33 cellular contexts compared by ENCODE assay signal in the genomic region with DNA sequence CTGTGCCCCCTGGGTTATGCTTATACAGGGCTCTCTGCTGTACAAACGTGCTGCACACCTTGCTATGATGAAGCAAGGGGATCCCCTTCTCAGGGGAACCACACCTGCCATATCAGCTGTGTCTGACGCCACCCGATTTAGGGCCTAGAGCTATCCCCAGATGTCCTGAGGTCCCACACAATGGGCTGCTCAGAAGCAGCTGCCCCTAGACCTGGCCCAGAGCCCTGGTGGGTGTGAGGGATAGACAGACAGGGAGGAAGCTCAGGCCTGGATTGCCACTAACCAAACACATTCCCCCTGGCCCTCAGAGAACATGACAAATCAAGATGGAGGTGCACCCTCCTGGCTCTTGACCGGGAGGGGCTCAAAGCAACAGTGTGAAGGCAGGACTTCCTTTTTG. TPM values are rescaled to one million over a fixed set of nuclear protein-coding genes. Genes with fewer than 3 reads are reported as not detected.
"Had no signal": no experiment of that assay in that cellular context is flagged by ENCODE, and none has a peak within 500 bp of the region (broad histone marks: within the 10 kb centered on the region; RNA-seq: fewer than 3 reads in every experiment).

No MANE protein-coding gene starts in this region.

- ATAC-seq: activated CD8-positive, alpha-beta T cell treated with anti-CD3 and anti-CD28 coated beads for 36 hours; Right ventricle myocardium inferior had no signal

- H3K36me3 ChIP-seq: ascending aorta, breast epithelium, WERI-Rb-1 had no signal

- H3K9me3 ChIP-seq: ascending aorta, breast epithelium had no signal

- H3K27ac ChIP-seq: ascending aorta, KMS-11, PC-9, RWPE1, WERI-Rb-1 had no signal

- DNase-seq: activated CD4-positive, alpha-beta T cell treated with anti-CD3 and anti-CD28 coated beads, Interleukin-2, amount 10 ng/mL, durations not matched to agents 24 days and 14 days; activated CD4-positive, alpha-beta T cell treated with anti-CD3 and anti-CD28 coated beads, Interleukin-2, amount 50 U/mL, for 4 hours; activated CD8-positive, alpha-beta T cell treated with anti-CD3 and anti-CD28 coated beads for 36 hours; activated gamma-delta T cell; activated naive CD4-positive, alpha-beta T cell treated with Interleukin-2 at 50 U/mL for 16 hours; activated naive CD8-positive, alpha-beta T cell treated with anti-CD3 and anti-CD28 coated beads, Interleukin-2, amount 10 ng/mL, durations not matched to agents 7 days and 5 days; activated T-cell treated with anti-CD3 and anti-CD28 coated beads, Interleukin-2, amount 50 U/mL, for 1 hour; amygdala; MM.1S; MV-4-11; NCI-H1092; NCI-H1436 treated with DMSO at 0.1 percent for 48 hours; NCI-H1694 treated with DMSO at 0.1 percent for 48 hours; NCI-H2029; NCI-H2107; NCI-H2171; NCI-H510A; NCI-H526; NCI-H748 treated with DMSO at 0.1 percent for 48 hours; NK-92 treated with Interleukin-12 subunit alpha and Interleukin-12 subunit beta, amount 100 ng/mL, for 24 hours; PC-9; SIG-M5; SW 1271; T-helper 1 cell; T-helper 2 cell; T-helper 9 cell; WERI-Rb-1 had no signal

- H2AFZ ChIP-seq: PC-9 had no signal

- H3K4me2 ChIP-seq: KMS-11, PC-9 had no signal

- H3K4me3 ChIP-seq: ascending aorta, breast epithelium, PC-9 had no signal

- H3K9ac ChIP-seq: KMS-11 had no signal

- H3K4me1 ChIP-seq: ascending aorta, breast epithelium had no signal

- H3K27me3 ChIP-seq: ascending aorta, breast epithelium had no signal

RNA-seq across cellular contexts. Expression of gene TSHZ3, which starts 59.3 kb away (rescaled TPM):
- total RNA-seq: OCI-LY7, PC-9 had no signal
